Comparison of ENCODE assay signal across 1 cellular context in genomic region chr17:73092518-73093135, GRCh38.
A peak's percentile ranks its signal among the peaks of the same experiment; 100 is the strongest.
TF ChIP-seq lines count a peak whose summit lies in the region.

Gene SLC39A11 (minus strand): TSS chr17:73092688. CDS start chr17:73088764, 3,924 bp downstream.

TF ChIP-seq in K562, 482 proteins besides CTCF, POLR2A, EP300 and RAD21 (continued from another document):
- TF ChIP-seq CCAR2 (IDR thresholded peaks at IDR 0.05; ENCODE audit: low read depth, low read length) (no peak), ZNF41 (CRISPR knock-in tag; conservative IDR thresholded peaks at IDR 0.05) (no peak), MAX (CRISPR knock-in tag; IDR thresholded peaks at IDR 0.05) (peak; percentile 93), ZNF586 (CRISPR knock-in tag; conservative IDR thresholded peaks at IDR 0.05) (no peak), SREBF1 (IDR thresholded peaks at IDR 0.05; ENCODE audit: borderline replicate concordance, low read depth, low read length) (no peak), ZNF431 (CRISPR knock-in tag; IDR thresholded peaks at IDR 0.05) (no peak), ZNF354B (CRISPR knock-in tag; IDR thresholded peaks at IDR 0.05) (no peak), L3MBTL2 (IDR thresholded peaks at IDR 0.05) (peak; percentile 78), ZFP36 (IDR thresholded peaks at IDR 0.05; ENCODE audit: low read depth, low read length, partially characterized antibody) (peak; percentile 13), NR2C2 (CRISPR knock-in tag; IDR thresholded peaks at IDR 0.05) (no peak), NR2C2 (tag; IDR thresholded peaks at IDR 0.05) (no peak), SMARCC2 (IDR thresholded peaks at IDR 0.05; ENCODE audit: low read depth) (no peak), SIN3B (IDR thresholded peaks at IDR 0.05; ENCODE audit: low read depth) (no peak), KAT2B (IDR thresholded peaks at IDR 0.05; ENCODE audit: low read depth, low read length) (no peak), ZNF165 (CRISPR knock-in tag; IDR thresholded peaks at IDR 0.05; ENCODE audit: borderline replicate concordance) (no peak), ATF1 (CRISPR knock-in tag; IDR thresholded peaks at IDR 0.05) (no peak), ATF1 (tag; IDR thresholded peaks at IDR 0.05) (peak; percentile 54), TFAP4 (CRISPR knock-in tag; IDR thresholded peaks at IDR 0.05; ENCODE audit: borderline replicate concordance) (peak; percentile 86), BACH1 (tag; IDR thresholded peaks at IDR 0.05) (no peak), RBM17 (IDR thresholded peaks at IDR 0.05; ENCODE audit: borderline replicate concordance, low read depth, low read length) (no peak), ZBTB34 (CRISPR knock-in tag; IDR thresholded peaks at IDR 0.05) (no peak), TEAD1 (CRISPR knock-in tag; IDR thresholded peaks at IDR 0.05) (no peak), ZNF696 (CRISPR knock-in tag; conservative IDR thresholded peaks at IDR 0.05) (no peak), ADNP (tag; IDR thresholded peaks at IDR 0.05) (no peak), HLTF (IDR thresholded peaks at IDR 0.05) (no peak), ZC3H4 (CRISPR knock-in tag; IDR thresholded peaks at IDR 0.05; ENCODE audit: borderline replicate concordance) (no peak), CAMTA2 (CRISPR knock-in tag; conservative IDR thresholded peaks at IDR 0.05) (no peak), CBFA2T3 (IDR thresholded peaks at IDR 0.05) (no peak), ZBED1 (IDR thresholded peaks at IDR 0.05) (no peak), JUNB (CRISPR knock-in tag; conservative IDR thresholded peaks at IDR 0.05) (no peak), FOXM1 (IDR thresholded peaks at IDR 0.05; ENCODE audit: low read depth) (no peak), FOXM1 (CRISPR knock-in tag; IDR thresholded peaks at IDR 0.05; ENCODE audit: low read depth) (no peak), ZNF324 (CRISPR knock-in tag; IDR thresholded peaks at IDR 0.05) (no peak), RBM22 (IDR thresholded peaks at IDR 0.05; ENCODE audit: low read depth, low read length, poor library complexity, severe bottlenecking) (no peak), ETS1 (conservative IDR thresholded peaks at IDR 0.05; ENCODE audit: control insufficient read depth, low read depth, low read length) (peak; percentile 90; the same call in 1 of the 2 replicates), REST (CRISPR knock-in tag; IDR thresholded peaks at IDR 0.05; ENCODE audit: low read depth) (no peak), FOSL1 (tag; conservative IDR thresholded peaks at IDR 0.05) (no peak), POLR3A (IDR thresholded peaks at IDR 0.05; ENCODE audit: borderline replicate concordance, extremely low read depth, insufficient read depth, insufficient read length) (no peak), EP400 (IDR thresholded peaks at IDR 0.05) (peak; percentile 93)
- TF ChIP-seq, protein P1, sequence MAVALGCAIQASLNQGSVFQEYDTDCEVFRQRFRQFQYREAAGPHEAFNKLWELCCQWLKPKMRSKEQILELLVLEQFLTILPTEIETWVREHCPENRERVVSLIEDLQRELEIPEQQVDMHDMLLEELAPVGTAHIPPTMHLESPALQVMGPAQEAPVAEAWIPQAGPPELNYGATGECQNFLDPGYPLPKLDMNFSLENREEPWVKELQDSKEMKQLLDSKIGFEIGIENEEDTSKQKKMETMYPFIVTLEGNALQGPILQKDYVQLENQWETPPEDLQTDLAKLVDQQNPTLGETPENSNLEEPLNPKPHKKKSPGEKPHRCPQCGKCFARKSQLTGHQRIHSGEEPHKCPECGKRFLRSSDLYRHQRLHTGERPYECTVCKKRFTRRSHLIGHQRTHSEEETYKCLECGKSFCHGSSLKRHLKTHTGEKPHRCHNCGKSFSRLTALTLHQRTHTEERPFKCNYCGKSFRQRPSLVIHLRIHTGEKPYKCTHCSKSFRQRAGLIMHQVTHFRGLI (CRISPR knock-in tag; IDR thresholded peaks at IDR 0.05) = no peak
- TF ChIP-seq, protein P2, sequence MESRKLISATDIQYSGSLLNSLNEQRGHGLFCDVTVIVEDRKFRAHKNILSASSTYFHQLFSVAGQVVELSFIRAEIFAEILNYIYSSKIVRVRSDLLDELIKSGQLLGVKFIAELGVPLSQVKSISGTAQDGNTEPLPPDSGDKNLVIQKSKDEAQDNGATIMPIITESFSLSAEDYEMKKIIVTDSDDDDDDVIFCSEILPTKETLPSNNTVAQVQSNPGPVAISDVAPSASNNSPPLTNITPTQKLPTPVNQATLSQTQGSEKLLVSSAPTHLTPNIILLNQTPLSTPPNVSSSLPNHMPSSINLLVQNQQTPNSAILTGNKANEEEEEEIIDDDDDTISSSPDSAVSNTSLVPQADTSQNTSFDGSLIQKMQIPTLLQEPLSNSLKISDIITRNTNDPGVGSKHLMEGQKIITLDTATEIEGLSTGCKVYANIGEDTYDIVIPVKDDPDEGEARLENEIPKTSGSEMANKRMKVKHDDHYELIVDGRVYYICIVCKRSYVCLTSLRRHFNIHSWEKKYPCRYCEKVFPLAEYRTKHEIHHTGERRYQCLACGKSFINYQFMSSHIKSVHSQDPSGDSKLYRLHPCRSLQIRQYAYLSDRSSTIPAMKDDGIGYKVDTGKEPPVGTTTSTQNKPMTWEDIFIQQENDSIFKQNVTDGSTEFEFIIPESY (CRISPR knock-in tag; IDR thresholded peaks at IDR 0.05) = no peak
- TF ChIP-seq, protein P3, sequence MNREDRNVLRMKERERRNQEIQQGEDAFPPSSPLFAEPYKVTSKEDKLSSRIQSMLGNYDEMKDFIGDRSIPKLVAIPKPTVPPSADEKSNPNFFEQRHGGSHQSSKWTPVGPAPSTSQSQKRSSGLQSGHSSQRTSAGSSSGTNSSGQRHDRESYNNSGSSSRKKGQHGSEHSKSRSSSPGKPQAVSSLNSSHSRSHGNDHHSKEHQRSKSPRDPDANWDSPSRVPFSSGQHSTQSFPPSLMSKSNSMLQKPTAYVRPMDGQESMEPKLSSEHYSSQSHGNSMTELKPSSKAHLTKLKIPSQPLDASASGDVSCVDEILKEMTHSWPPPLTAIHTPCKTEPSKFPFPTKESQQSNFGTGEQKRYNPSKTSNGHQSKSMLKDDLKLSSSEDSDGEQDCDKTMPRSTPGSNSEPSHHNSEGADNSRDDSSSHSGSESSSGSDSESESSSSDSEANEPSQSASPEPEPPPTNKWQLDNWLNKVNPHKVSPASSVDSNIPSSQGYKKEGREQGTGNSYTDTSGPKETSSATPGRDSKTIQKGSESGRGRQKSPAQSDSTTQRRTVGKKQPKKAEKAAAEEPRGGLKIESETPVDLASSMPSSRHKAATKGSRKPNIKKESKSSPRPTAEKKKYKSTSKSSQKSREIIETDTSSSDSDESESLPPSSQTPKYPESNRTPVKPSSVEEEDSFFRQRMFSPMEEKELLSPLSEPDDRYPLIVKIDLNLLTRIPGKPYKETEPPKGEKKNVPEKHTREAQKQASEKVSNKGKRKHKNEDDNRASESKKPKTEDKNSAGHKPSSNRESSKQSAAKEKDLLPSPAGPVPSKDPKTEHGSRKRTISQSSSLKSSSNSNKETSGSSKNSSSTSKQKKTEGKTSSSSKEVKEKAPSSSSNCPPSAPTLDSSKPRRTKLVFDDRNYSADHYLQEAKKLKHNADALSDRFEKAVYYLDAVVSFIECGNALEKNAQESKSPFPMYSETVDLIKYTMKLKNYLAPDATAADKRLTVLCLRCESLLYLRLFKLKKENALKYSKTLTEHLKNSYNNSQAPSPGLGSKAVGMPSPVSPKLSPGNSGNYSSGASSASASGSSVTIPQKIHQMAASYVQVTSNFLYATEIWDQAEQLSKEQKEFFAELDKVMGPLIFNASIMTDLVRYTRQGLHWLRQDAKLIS (CRISPR knock-in tag; IDR thresholded peaks at IDR 0.05) = no peak
- TF ChIP-seq, protein P4, sequence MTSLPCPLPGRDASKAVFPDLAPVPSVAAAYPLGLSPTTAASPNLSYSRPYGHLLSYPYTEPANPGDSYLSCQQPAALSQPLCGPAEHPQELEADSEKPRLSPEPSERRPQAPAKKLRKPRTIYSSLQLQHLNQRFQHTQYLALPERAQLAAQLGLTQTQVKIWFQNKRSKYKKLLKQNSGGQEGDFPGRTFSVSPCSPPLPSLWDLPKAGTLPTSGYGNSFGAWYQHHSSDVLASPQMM (CRISPR knock-in tag; IDR thresholded peaks at IDR 0.05) = no peak
TF ChIP-seq in K562: peak in this region for 86.
